In the genomic region with DNA sequence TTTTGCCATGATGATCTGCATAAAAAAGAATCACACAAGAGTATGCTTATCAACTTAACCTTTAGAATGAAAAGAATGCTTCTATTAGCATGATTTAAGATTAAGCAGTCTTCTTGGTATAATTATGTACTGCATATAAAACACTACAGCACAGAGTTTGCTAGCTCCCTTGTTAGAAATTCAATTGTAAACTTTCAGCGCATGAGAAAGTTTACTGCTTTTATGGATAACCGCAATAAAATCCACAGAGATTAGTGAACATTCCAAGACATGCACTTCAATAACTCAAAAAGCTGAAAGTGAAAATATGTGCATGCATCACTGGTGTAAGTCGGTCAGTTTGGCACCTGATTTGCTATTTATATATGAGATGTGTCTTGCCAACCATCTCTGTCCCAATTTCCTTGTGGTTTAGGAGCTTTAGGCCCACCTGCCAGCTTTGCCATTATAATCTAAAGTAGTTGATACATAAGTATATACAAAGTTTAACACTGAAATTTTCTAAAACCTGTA, we compare ENCODE assay signal across 14 cellular contexts.
"Had no signal": no experiment of that assay in that cellular context is flagged by ENCODE, and none has a peak within 500 bp of the region (broad histone marks: within the 10 kb centered on the region; RNA-seq: fewer than 3 reads in every experiment).

No MANE protein-coding gene starts in this region.

- ATAC-seq: naive thymus-derived CD8-positive, alpha-beta T cell; stimulated activated effector memory CD8-positive, alpha-beta T cell treated with anti-CD3 and anti-CD28 coated beads, Interleukin-12 subunit alpha, Interleukin-12 subunit beta, amount 100 ng/mL, for 72 hours had no signal

- H3K4me1 ChIP-seq: lower lobe of right lung, SJCRH30 had no signal

- H3K9me3 Mint-ChIP-seq: activated CD4-positive, alpha-beta memory T cell treated with anti-CD3 and anti-CD28 coated beads for 36 hours; naive thymus-derived CD8-positive, alpha-beta T cell; stimulated activated effector memory CD8-positive, alpha-beta T cell treated with anti-CD3 and anti-CD28 coated beads, Interleukin-12 subunit alpha, Interleukin-12 subunit beta, amount 100 ng/mL, for 72 hours had no signal

- DNase-seq: activated CD4-positive, alpha-beta memory T cell treated with anti-CD3 and anti-CD28 coated beads for 36 hours; activated effector memory CD4-positive, alpha-beta T cell treated with Interleukin-2 at 50 U/mL for 16 hours; central memory CD4-positive, alpha-beta T cell; effector CD4-positive, alpha-beta T cell; hypothalamus; lower lobe of right lung; naive thymus-derived CD8-positive, alpha-beta T cell; SJCRH30; SW 1271; trophoblast cell had no signal

- H3K27ac Mint-ChIP-seq: activated CD4-positive, alpha-beta memory T cell treated with anti-CD3 and anti-CD28 coated beads for 36 hours; stimulated activated effector memory CD8-positive, alpha-beta T cell treated with anti-CD3 and anti-CD28 coated beads, Interleukin-12 subunit alpha, Interleukin-12 subunit beta, amount 100 ng/mL, for 72 hours had no signal

- H3K9me3 ChIP-seq: lower lobe of right lung, neutrophil, SJCRH30 had no signal

- H3K27ac ChIP-seq: coronary artery, lower lobe of right lung, neutrophil, SJCRH30 had no signal

- H3K36me3 Mint-ChIP-seq: stimulated activated effector memory CD8-positive, alpha-beta T cell treated with anti-CD3 and anti-CD28 coated beads, Interleukin-12 subunit alpha, Interleukin-12 subunit beta, amount 100 ng/mL, for 72 hours had no signal

- H3K4me3 ChIP-seq: coronary artery, lower lobe of right lung, SJCRH30, smooth muscle cell had no signal

- H3K27me3 Mint-ChIP-seq: activated CD4-positive, alpha-beta memory T cell treated with anti-CD3 and anti-CD28 coated beads for 36 hours; naive thymus-derived CD8-positive, alpha-beta T cell had no signal

- H3K4me3 Mint-ChIP-seq: activated CD4-positive, alpha-beta memory T cell treated with anti-CD3 and anti-CD28 coated beads for 36 hours; naive thymus-derived CD8-positive, alpha-beta T cell; stimulated activated effector memory CD8-positive, alpha-beta T cell treated with anti-CD3 and anti-CD28 coated beads, Interleukin-12 subunit alpha, Interleukin-12 subunit beta, amount 100 ng/mL, for 72 hours had no signal

- H3K4me2 ChIP-seq: smooth muscle cell had no signal

- H3K4me1 Mint-ChIP-seq: naive thymus-derived CD8-positive, alpha-beta T cell; stimulated activated effector memory CD8-positive, alpha-beta T cell treated with anti-CD3 and anti-CD28 coated beads, Interleukin-12 subunit alpha, Interleukin-12 subunit beta, amount 100 ng/mL, for 72 hours had no signal

- H3K27me3 ChIP-seq: neutrophil, SJCRH30 had no signal
